Comparison of ENCODE assay signal across 8 cellular contexts in genomic region chr2:74197983-74198460, GRCh38. TPM values are rescaled to one million over a fixed set of nuclear protein-coding genes. Genes with fewer than 3 reads are reported as not detected.
DNase-seq lines count a peak whose midpoint lies in the region; ATAC-seq, FAIRE-seq and TF ChIP-seq lines count a peak whose summit lies in the region.

No MANE protein-coding gene starts in this region.

- H2AFZ ChIP-seq in astrocyte (ENCODE audit: low read depth, low read length), result peak overlapping the region; percentile 38

- H3K4me3 Mint-ChIP-seq in astrocyte (ENCODE audit: unreplicated experiment), result peak overlapping the region; percentile 98

- no peak for FAIRE-seq in astrocyte (lab: Jason Lieb, UNC)

- ATAC-seq in left ventricle myocardium superior, result no peak
- no peak for ATAC-seq in lower lobe of right lung
- no peak for ATAC-seq in upper lobe of right lung
- ATAC-seq in GM18907 (IDR thresholded peaks at IDR 0.05; ENCODE audit: unreplicated experiment), result no peak

- no peak overlapping the region for H3K9ac ChIP-seq in astrocyte (ENCODE audit: low read length)

- H3K27me3 Mint-ChIP-seq in astrocyte (ENCODE audit: low read depth, unreplicated experiment), result no peaks in the 10 kb centered on the region

- no peaks in the 10 kb centered on the region for H3K9me3 ChIP-seq in left ventricle myocardium inferior (replicated peaks)
- no peaks in the 10 kb centered on the region for H3K9me3 ChIP-seq in astrocyte (ENCODE audit: insufficient read depth, low read depth, low read length)
- no peaks in the 10 kb centered on the region for H3K9me3 ChIP-seq in lower lobe of right lung
- H3K9me3 ChIP-seq in upper lobe of right lung, result no peaks in the 10 kb centered on the region

- H3K27ac ChIP-seq in left ventricle myocardium inferior (replicated peaks), result peak overlapping the region; percentile 95
- H3K27ac ChIP-seq in astrocyte (ENCODE audit: low read depth, low read length), result no peak overlapping the region
- peak overlapping the region; percentile 92 for H3K27ac ChIP-seq in lower lobe of right lung
- peak overlapping the region; percentile 94 for H3K27ac ChIP-seq in upper lobe of right lung

- H3K79me2 ChIP-seq in astrocyte (ENCODE audit: insufficient read depth, low read length), result peaks cover 45% of the 10 kb centered on the region

- H3K4me1 ChIP-seq in left ventricle myocardium inferior, result peaks cover 54% of the 10 kb centered on the region
- H3K4me1 ChIP-seq in astrocyte (ENCODE audit: insufficient read depth, low read length), result peaks cover 11% of the 10 kb centered on the region
- H3K4me1 ChIP-seq in lower lobe of right lung, result peaks cover 28% of the 10 kb centered on the region
- H3K4me1 ChIP-seq in upper lobe of right lung, result peaks cover 13% of the 10 kb centered on the region

- H4K20me1 ChIP-seq in astrocyte (ENCODE audit: insufficient read depth, low read length), result peaks cover 38% of the 10 kb centered on the region

- H3K36me3 Mint-ChIP-seq in astrocyte (ENCODE audit: low read depth, unreplicated experiment), result peaks cover 4% of the 10 kb centered on the region

- H3K36me3 ChIP-seq in left ventricle myocardium inferior (no peaks in the 10 kb centered on the region), astrocyte (ENCODE audit: insufficient read depth, low read length) (no peaks in the 10 kb centered on the region), lower lobe of right lung (no peaks in the 10 kb centered on the region), upper lobe of right lung (peaks cover 4% of the 10 kb centered on the region)

- H3K27me3 ChIP-seq in left ventricle myocardium inferior (ENCODE audit: low read depth) (no peaks in the 10 kb centered on the region), astrocyte (ENCODE audit: insufficient read depth, low read length) (no peaks in the 10 kb centered on the region), lower lobe of right lung (ENCODE audit: low read depth) (no peaks in the 10 kb centered on the region), upper lobe of right lung (no peaks in the 10 kb centered on the region)

- H3K27ac Mint-ChIP-seq in astrocyte (ENCODE audit: unreplicated experiment), result peak overlapping the region; percentile 100

- peaks cover 9% of the 10 kb centered on the region for H3K4me1 Mint-ChIP-seq in astrocyte (ENCODE audit: low read depth, unreplicated experiment)

- no peaks in the 10 kb centered on the region for H3K9me3 Mint-ChIP-seq in astrocyte (ENCODE audit: unreplicated experiment)

- intact Hi-C loops in left ventricle myocardium inferior (cut with micrococcal nuclease) (no loop called here), left ventricle myocardium superior (cut with micrococcal nuclease) (no loop called here), lower lobe of right lung (cut with DNase I) (no loop called here), upper lobe of right lung (cut with DNase I) (no loop called here)

- peak overlapping the region; percentile 83 for H3K4me2 ChIP-seq in astrocyte (ENCODE audit: low read length)

- H3K4me3 ChIP-seq in left ventricle myocardium inferior (peak overlapping the region; percentile 95), astrocyte (ENCODE audit: insufficient read depth, low read depth, low read length) (peak overlapping the region; percentile 83), lower lobe of right lung (peak overlapping the region; percentile 70), upper lobe of right lung (peak overlapping the region; percentile 87)

- TF ChIP-seq CTCF in left ventricle myocardium inferior (IDR thresholded peaks at IDR 0.05; ENCODE audit: borderline replicate concordance) (no peak), astrocyte (IDR thresholded peaks at IDR 0.05; ENCODE audit: insufficient read depth, low read depth, low read length) (no peak), lower lobe of right lung (IDR thresholded peaks at IDR 0.05) (no peak), upper lobe of right lung (IDR thresholded peaks at IDR 0.05) (no peak)

- DNase-seq in left ventricle myocardium inferior (no peak), left ventricle myocardium superior (no peak), astrocyte (ENCODE audit: low read depth) (peak; percentile 97), lower lobe of right lung (no peak), upper lobe of right lung (no peak), NCI-H187 treated with DMSO at 0.1 percent for 48 hours (lab: John Stamatoyannopoulos, UW) (no peak), COR-L47 (lab: John Stamatoyannopoulos, UW) (no peak)

RNA-seq across cellular contexts. Expression of gene MTHFD2, which starts 0.4 kb away (rescaled TPM):
- total RNA-seq in left ventricle myocardium inferior (17.8 TPM), left ventricle myocardium superior (20.0 TPM), astrocyte (350 and 365 TPM in 2 replicates), lower lobe of right lung (54.7 TPM), upper lobe of right lung (62.2 TPM)

RNA-seq across cellular contexts. Expression of gene MOB1A, which starts 19.3 kb away (rescaled TPM):
- 54.9 TPM for total RNA-seq in left ventricle myocardium inferior
- total RNA-seq in left ventricle myocardium superior, result 55.6 TPM
- total RNA-seq in astrocyte, result 107 and 116 TPM in 2 replicates
- 146 TPM for total RNA-seq in lower lobe of right lung
- total RNA-seq in upper lobe of right lung, result 120 TPM

RNA-seq across cellular contexts. Expression of gene BOLA3, which starts 50.3 kb away (rescaled TPM):
- 81.2 TPM for total RNA-seq in left ventricle myocardium inferior
- 89.9 TPM for total RNA-seq in left ventricle myocardium superior
- 42.4 and 48.8 TPM in 2 replicates for total RNA-seq in astrocyte
- 19.6 TPM for total RNA-seq in lower lobe of right lung
- 19.5 TPM for total RNA-seq in upper lobe of right lung
